In genomic region chr4:174211611-174212044, GRCh38 we compare ENCODE assay signal across 12 cellular contexts.
DNase-seq lines count a peak whose midpoint lies in the region; ATAC-seq, FAIRE-seq and TF ChIP-seq lines count a peak whose summit lies in the region.
"Had no signal": no experiment of that assay in that cellular context is flagged by ENCODE, and none has a peak within 500 bp of the region (broad histone marks: within the 10 kb centered on the region; RNA-seq: fewer than 3 reads in every experiment).

No MANE protein-coding gene starts in this region.

- no peaks in the 10 kb centered on the region for H4K20me1 ChIP-seq in PC-3 (ENCODE audit: low read length)
- H4K20me1 ChIP-seq in endothelial cell of umbilical vein (replicated peaks; ENCODE audit: control insufficient read depth, extremely low read depth, insufficient read depth, low read length): peaks cover 3% of the 10 kb centered on the region
- peaks cover 53% of the 10 kb centered on the region for H4K20me1 ChIP-seq in neural progenitor cell (ENCODE audit: low read depth)

- WGBS in small intestine, 3 donors: 14 to 24% (median 20%) methylated on average over 23 of the region's 23 CpGs

- no peak overlapping the region for H3K27ac ChIP-seq in CD8-positive, alpha-beta memory T cell (ENCODE audit: low read depth, low read length)
- H3K27ac ChIP-seq in PC-3 (ENCODE audit: low read length) (peak overlapping the region; percentile 65), endothelial cell of umbilical vein (ENCODE audit: insufficient read depth, low read depth, low read length) (no peak overlapping the region), neural progenitor cell (no peak overlapping the region), small intestine (ENCODE audit: low read depth in 1 of 2, low read length in 1 of 2) (no peak overlapping the region)
- H3K27ac ChIP-seq: BLaER1 treated with 17β-estradiol and CSF1 and Interleukin-3, amounts not matched to agents 10 nM and 100 nM had no signal

- H3K27ac Mint-ChIP-seq in CD8-positive, alpha-beta memory T cell: peak overlapping the region in 1 of 8 donors; percentile 5
- H3K27ac Mint-ChIP-seq in neural progenitor cell: no peak overlapping the region

- H3K9me3 Mint-ChIP-seq in CD8-positive, alpha-beta memory T cell: peaks cover 0 to 12% (median 4%) of the 10 kb centered on the region in 5 donors
- H3K9me3 Mint-ChIP-seq in neural progenitor cell: no peaks in the 10 kb centered on the region

- CTCF ChIA-PET in CD8-positive, alpha-beta memory T cell (lab: Charles Lee): no interaction called here
- CTCF ChIA-PET in PC-3 (lab: Charles Lee): no interaction called here
- CTCF ChIA-PET in endothelial cell of umbilical vein (lab: Charles Lee): interaction anchor here (0.9 kb wide), 1 partner anchor 1198 kb away, joined by 3 read pairs; no protein-coding TSS in a partner anchor

- H3K9ac ChIP-seq in PC-3 (ENCODE audit: low read length) (no peak overlapping the region), endothelial cell of umbilical vein (replicated peaks; ENCODE audit: extremely low read depth, insufficient read depth, low read length) (no peak overlapping the region), neural progenitor cell (no peak overlapping the region)
- H3K9ac ChIP-seq: BLaER1 treated with 17β-estradiol and CSF1 and Interleukin-3, amounts not matched to agents 10 nM and 100 nM had no signal

- H3K4me2 ChIP-seq in PC-3 (ENCODE audit: low read length) (peak overlapping the region; percentile 40; the same call in 1 of the 2 replicates), endothelial cell of umbilical vein (ENCODE audit: insufficient read depth, low read length) (no peak overlapping the region), neural progenitor cell (peak overlapping the region; percentile 54)

- POLR2A ChIA-PET in CD8-positive, alpha-beta memory T cell (lab: Charles Lee): no interaction called here
- POLR2A ChIA-PET in PC-3 (lab: Charles Lee; ENCODE audit: unreplicated experiment): no interaction called here
- POLR2A ChIA-PET in endothelial cell of umbilical vein (lab: Charles Lee): no interaction called here

- intact Hi-C loops in PC-3 (cut with micrococcal nuclease) (no loop called here), endothelial cell of umbilical vein (cut with micrococcal nuclease) (loop anchor here (5.0 kb wide), 1 partner anchor 684 kb away; no protein-coding TSS in a partner anchor)

- H3K9me3 ChIP-seq in CD8-positive, alpha-beta memory T cell (ENCODE audit: low read length): no peaks in the 10 kb centered on the region
- H3K9me3 ChIP-seq in PC-3 (ENCODE audit: low read length) (no peaks in the 10 kb centered on the region), endothelial cell of umbilical vein (replicated peaks; ENCODE audit: control insufficient read depth, insufficient read depth, low read length) (no peaks in the 10 kb centered on the region), neural progenitor cell (ENCODE audit: low read depth) (no peaks in the 10 kb centered on the region), small intestine (ENCODE audit: control insufficient read depth, low read depth) (no peaks in the 10 kb centered on the region)

- dilution Hi-C loops in endothelial cell of umbilical vein (cut with MboI; ENCODE audit: extremely low pct_ligation_motif_present, low sequenced_read_pairs): no loop called here

- H3K36me3 Mint-ChIP-seq in CD8-positive, alpha-beta memory T cell: no peaks in the 10 kb centered on the region
- no peaks in the 10 kb centered on the region for H3K36me3 Mint-ChIP-seq in neural progenitor cell

- H2AFZ ChIP-seq in PC-3 (ENCODE audit: low read length) (peak overlapping the region; percentile 9; the same call in 1 of the 2 replicates), endothelial cell of umbilical vein (ENCODE audit: low read depth, low read length) (no peak overlapping the region), neural progenitor cell (replicated peaks) (no peak overlapping the region)

- no peaks in the 10 kb centered on the region for H3F3A ChIP-seq in PC-3 (ENCODE audit: low read length, unreplicated experiment)
- H3F3A ChIP-seq in neural progenitor cell (ENCODE audit: low read depth): peaks cover 29% of the 10 kb centered on the region

- H3K27me3 Mint-ChIP-seq in CD8-positive, alpha-beta memory T cell: peaks cover 58 to 94% of the 10 kb centered on the region in 2 donors
- H3K27me3 Mint-ChIP-seq in neural progenitor cell (ENCODE audit: insufficient read depth, low read depth): peaks cover 71% of the 10 kb centered on the region

- H3K9me2 ChIP-seq in PC-3 (replicated peaks; ENCODE audit: low read length): no peaks in the 10 kb centered on the region

- no peaks in the 10 kb centered on the region for H3K9me1 ChIP-seq in endothelial cell of umbilical vein (replicated peaks; ENCODE audit: control insufficient read depth, extremely low read depth, insufficient read depth, low read length)

- peaks cover 58% of the 10 kb centered on the region for H3K27me3 ChIP-seq in CD8-positive, alpha-beta memory T cell (ENCODE audit: insufficient read depth, low read length, poor library complexity, severe bottlenecking)
- H3K27me3 ChIP-seq in PC-3 (ENCODE audit: low read length): no peaks in the 10 kb centered on the region
- H3K27me3 ChIP-seq in endothelial cell of umbilical vein (ENCODE audit: control insufficient read depth in 2 of 2, insufficient read depth in 2 of 2, low read length in 2 of 2): peaks cover 52 to 92% of the 10 kb centered on the region in 2 experiments
- peaks cover 100% of the 10 kb centered on the region for H3K27me3 ChIP-seq in neural progenitor cell
- peaks cover 63% of the 10 kb centered on the region for H3K27me3 ChIP-seq in H7 (ENCODE audit: control insufficient read depth, insufficient read depth, low read length)
- peaks cover 0 to 22% of the 10 kb centered on the region in 2 donors for H3K27me3 ChIP-seq in small intestine (ENCODE audit: control insufficient read depth in 2 of 2, insufficient read depth in 2 of 2, low read length in 2 of 2)

- H3K4me1 ChIP-seq in CD8-positive, alpha-beta memory T cell (ENCODE audit: insufficient read depth, low read length): peaks cover 25% of the 10 kb centered on the region
- H3K4me1 ChIP-seq in PC-3 (ENCODE audit: insufficient read depth, low read length): peaks cover 11% of the 10 kb centered on the region
- H3K4me1 ChIP-seq in endothelial cell of umbilical vein (ENCODE audit: control insufficient read depth, extremely low read depth, insufficient read depth, low read length): no peaks in the 10 kb centered on the region
- peaks cover 23% of the 10 kb centered on the region for H3K4me1 ChIP-seq in neural progenitor cell
- H3K4me1 ChIP-seq in small intestine (ENCODE audit: control insufficient read depth in 2 of 2, insufficient read depth in 1 of 2, low read depth in 1 of 2, low read length in 1 of 2): peaks cover 0 to 7% of the 10 kb centered on the region in 2 donors

- peak overlapping the region in 6 of 7 donors; percentile 38 to 71 (median 62) for H3K4me3 Mint-ChIP-seq in CD8-positive, alpha-beta memory T cell
- H3K4me3 Mint-ChIP-seq in neural progenitor cell: no peak overlapping the region

- DNase-seq in CD8-positive, alpha-beta memory T cell: no peak
- DNase-seq in PC-3 (no peak), endothelial cell of umbilical vein (ENCODE audit: low read depth, low spot score) (no peak), neural progenitor cell (ENCODE audit: low spot score) (peak; percentile 62), H7 (no peak), small intestine (no peak)
- DNase-seq: activated naive CD4-positive, alpha-beta T cell treated with anti-CD3 and anti-CD28 coated beads, Interleukin-2, amount 50 U/mL, for 16 hours; NCI-H1930; NCI-H774 had no signal

- H3K4me3 ChIP-seq in CD8-positive, alpha-beta memory T cell (ENCODE audit: low read length): no peak overlapping the region
- H3K4me3 ChIP-seq in PC-3 (ENCODE audit: low read length): no peak overlapping the region
- H3K4me3 ChIP-seq in endothelial cell of umbilical vein (replicated peaks in 1 of 3; ENCODE audit: insufficient read depth in 1 of 3, low read depth in 1 of 3, low read length in 3 of 3): no peak overlapping the region
- H3K4me3 ChIP-seq in neural progenitor cell: peak overlapping the region; percentile 11
- H3K4me3 ChIP-seq in H7 (ENCODE audit: insufficient read depth, low read depth, low read length): no peak overlapping the region
- H3K4me3 ChIP-seq in small intestine (ENCODE audit: low read depth in 1 of 2, low read length in 2 of 2): no peak overlapping the region
- H3K4me3 ChIP-seq: BLaER1 treated with 17β-estradiol and CSF1 and Interleukin-3, amounts not matched to agents 10 nM and 100 nM had no signal

- peaks cover 29 to 44% (median 40%) of the 10 kb centered on the region in 3 donors for H3K4me1 Mint-ChIP-seq in CD8-positive, alpha-beta memory T cell
- H3K4me1 Mint-ChIP-seq in neural progenitor cell: peaks cover 15% of the 10 kb centered on the region

- H3K79me2 ChIP-seq in PC-3 (ENCODE audit: low read length): no peaks in the 10 kb centered on the region
- H3K79me2 ChIP-seq in endothelial cell of umbilical vein (ENCODE audit: control insufficient read depth, insufficient read depth, low read length): no peaks in the 10 kb centered on the region
- H3K79me2 ChIP-seq in neural progenitor cell (ENCODE audit: low read depth): no peaks in the 10 kb centered on the region

- no peaks in the 10 kb centered on the region for H3K36me3 ChIP-seq in CD8-positive, alpha-beta memory T cell (ENCODE audit: insufficient read depth, low read length)
- H3K36me3 ChIP-seq in PC-3 (ENCODE audit: low read depth, low read length): no peaks in the 10 kb centered on the region
- no peaks in the 10 kb centered on the region for H3K36me3 ChIP-seq in endothelial cell of umbilical vein (ENCODE audit: control insufficient read depth in 2 of 2, extremely low read depth in 1 of 2, insufficient read depth in 2 of 2, low read length in 2 of 2)
- H3K36me3 ChIP-seq in neural progenitor cell: no peaks in the 10 kb centered on the region
- no peaks in the 10 kb centered on the region for H3K36me3 ChIP-seq in H7 (replicated peaks; ENCODE audit: control insufficient read depth, insufficient read depth, low read length)
- no peaks in the 10 kb centered on the region for H3K36me3 ChIP-seq in small intestine (ENCODE audit: control insufficient read depth in 2 of 2, insufficient read depth in 2 of 2, low read length in 2 of 2)
- H3K36me3 ChIP-seq: BLaER1 treated with 17β-estradiol and CSF1 and Interleukin-3, amounts not matched to agents 10 nM and 100 nM had no signal

- BruUV-seq in PC-3 (replicated peaks; lab: Mats Ljungman, UMichigan) (no TSS peak), endothelial cell of umbilical vein (replicated peaks; lab: Mats Ljungman, UMichigan) (no TSS peak)

- FAIRE-seq in endothelial cell of umbilical vein (lab: Jason Lieb, UNC): no peak
- no peak for FAIRE-seq in small intestine (lab: Jason Lieb, UNC)
- FAIRE-seq: GM19239 had no signal

- no peak for TF ChIP-seq CTCF in PC-3 (conservative IDR thresholded peaks at IDR 0.05; ENCODE audit: low read depth, low read length)
- no peak for TF ChIP-seq CTCF in endothelial cell of umbilical vein (IDR thresholded peaks at IDR 0.05; ENCODE audit: extremely low read depth in 1 of 2, insufficient read depth in 1 of 2, low read depth in 1 of 2, low read length in 2 of 2)
- TF ChIP-seq CTCF in neural progenitor cell (IDR thresholded peaks at IDR 0.05): no peak

- ATAC-seq in PC-3 (no peak), GM21825 (IDR thresholded peaks at IDR 0.05; ENCODE audit: unreplicated experiment) (no peak)

- no peak for TF ChIP-seq POLR2A in endothelial cell of umbilical vein (IDR thresholded peaks at IDR 0.05; ENCODE audit: low read depth, low read length)
